Comparison of ENCODE assay signal across 14 cellular contexts in genomic region chr10:101643546-101643945, GRCh38.
"Had no signal": no experiment of that assay in that cellular context is flagged by ENCODE, and none has a peak within 500 bp of the region (broad histone marks: within the 10 kb centered on the region; RNA-seq: fewer than 3 reads in every experiment).

No MANE protein-coding gene starts in this region.

- ATAC-seq: activated CD8-positive, alpha-beta T cell treated with anti-CD3 and anti-CD28 coated beads for 36 hours; activated naive CD8-positive, alpha-beta T cell treated with anti-CD3 and anti-CD28 coated beads, Interleukin-2, amount 50 U/mL, for 24 hours; stimulated activated naive B cell treated with anti-CD40 and anti-IgM and Interleukin-4, amounts not matched to agents 10 μg/mL and 1 μg/mL and 100 μg/mL, for 72 hours; upper lobe of right lung had no signal

- H3K27ac ChIP-seq: epithelial cell of prostate, spleen, upper lobe of right lung had no signal

- H3K4me1 ChIP-seq: spleen, upper lobe of right lung had no signal

- H3K4me3 ChIP-seq: dorsolateral prefrontal cortex, spleen, upper lobe of right lung had no signal

- DNase-seq: activated CD4-positive, alpha-beta T cell treated with anti-CD3 and anti-CD28 coated beads, Interleukin-2, amount 10 ng/mL, durations not matched to agents 24 days and 14 days; activated CD8-positive, alpha-beta T cell treated with anti-CD3 and anti-CD28 coated beads for 36 hours; activated naive CD4-positive, alpha-beta T cell treated with anti-CD3 and anti-CD28 coated beads for 36 hours; activated naive CD8-positive, alpha-beta T cell treated with anti-CD3 and anti-CD28 coated beads, Interleukin-2, amount 50 U/mL, for 24 hours; activated T-cell treated with anti-CD3 and anti-CD28 coated beads, Interleukin-2, amount 50 U/mL, for 24 hours; foreskin fibroblast; occipital lobe; spleen; stimulated activated CD4-positive, alpha-beta T cell treated with anti-CD3 and anti-CD28 coated beads, Interleukin-4, amount 100 ng/mL, for 4 hours; stimulated activated naive B cell treated with anti-CD40 and anti-IgM and Interleukin-4, amounts not matched to agents 10 μg/mL and 1 μg/mL and 100 μg/mL, for 72 hours; T1000; upper lobe of right lung had no signal

- H3K9me3 ChIP-seq: spleen, upper lobe of right lung had no signal

- H3K27me3 ChIP-seq: dorsolateral prefrontal cortex, spleen, upper lobe of right lung had no signal
